In the genomic region with DNA sequence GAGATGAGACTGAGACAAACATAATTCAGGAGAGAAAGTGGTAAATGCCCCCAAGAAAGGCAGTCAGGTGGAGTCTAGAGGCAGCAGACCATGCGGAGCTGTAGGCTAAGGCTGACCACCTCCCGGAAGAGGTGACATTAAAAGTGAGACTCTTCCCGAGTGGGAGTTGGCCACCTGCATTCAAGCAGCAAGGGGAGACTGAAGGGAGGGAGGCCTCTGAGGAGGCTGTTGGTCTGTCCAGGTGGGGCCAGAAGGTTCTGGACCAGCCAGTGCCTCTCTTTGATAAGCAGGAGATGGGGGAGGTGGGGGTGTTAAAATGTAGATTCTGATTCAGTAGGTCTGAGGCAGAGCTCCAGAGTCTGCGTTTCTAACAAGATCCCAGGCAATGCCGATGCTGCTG, we compare ENCODE assay signal across 24 cellular contexts. TPM values are rescaled to one million over a fixed set of nuclear protein-coding genes. Genes with fewer than 3 reads are reported as not detected.
A peak's percentile ranks its signal among the peaks of the same experiment; 100 is the strongest.
DNase-seq lines count a peak whose midpoint lies in the region; ATAC-seq, FAIRE-seq and TF ChIP-seq lines count a peak whose summit lies in the region.
"Had no signal": no experiment of that assay in that cellular context is flagged by ENCODE, and none has a peak within 500 bp of the region (broad histone marks: within the 10 kb centered on the region; RNA-seq: fewer than 3 reads in every experiment).

No MANE protein-coding gene starts in this region.

- no peak overlapping the region for H3K4me3 Mint-ChIP-seq in activated CD4-positive, alpha-beta T cell treated with anti-CD3 and anti-CD28 coated beads, Interleukin-2, amount 10 ng/mL, durations not matched to agents 7 days and 5 days
- peak overlapping the region in 3 of 10 donors; percentile 1 to 63 (median 48) for H3K4me3 Mint-ChIP-seq in naive thymus-derived CD8-positive, alpha-beta T cell

- H3K9me3 Mint-ChIP-seq in activated CD4-positive, alpha-beta T cell treated with anti-CD3 and anti-CD28 coated beads, Interleukin-2, amount 10 ng/mL, durations not matched to agents 7 days and 5 days = no peaks in the 10 kb centered on the region
- no peaks in the 10 kb centered on the region for H3K9me3 Mint-ChIP-seq in activated naive CD4-positive, alpha-beta T cell treated with anti-CD3 and anti-CD28 coated beads, Interleukin-2, amount 50 U/mL, for 72 hours
- no peaks in the 10 kb centered on the region for H3K9me3 Mint-ChIP-seq in naive thymus-derived CD8-positive, alpha-beta T cell
- H3K9me3 Mint-ChIP-seq: IgD-negative memory B cell, type B pancreatic cell had no signal

- H3K27ac Mint-ChIP-seq in activated CD4-positive, alpha-beta T cell treated with anti-CD3 and anti-CD28 coated beads, Interleukin-2, amount 10 ng/mL, durations not matched to agents 7 days and 5 days = peak overlapping the region; percentile 60
- peak overlapping the region; percentile 93 to 98 for H3K27ac Mint-ChIP-seq in activated naive CD4-positive, alpha-beta T cell treated with anti-CD3 and anti-CD28 coated beads, Interleukin-2, amount 50 U/mL, for 72 hours
- peak overlapping the region; percentile 19 to 90 (median 77) for H3K27ac Mint-ChIP-seq in naive thymus-derived CD8-positive, alpha-beta T cell
- H3K27ac Mint-ChIP-seq: IgD-negative memory B cell, type B pancreatic cell had no signal

- no peak for ATAC-seq in activated naive CD4-positive, alpha-beta T cell treated with anti-CD3 and anti-CD28 coated beads, Interleukin-2, amount 50 U/mL, for 72 hours
- ATAC-seq in naive thymus-derived CD8-positive, alpha-beta T cell = no peak
- ATAC-seq in HG03135 (IDR thresholded peaks at IDR 0.05; ENCODE audit: unreplicated experiment) = no peak

- CTCF ChIA-PET in activated CD4-positive, alpha-beta T cell treated with anti-CD3 and anti-CD28 coated beads, Interleukin-2, amount 10 ng/mL, durations not matched to agents 7 days and 5 days (lab: Charles Lee) = interaction anchor here (1.1 kb wide), 1 partner anchor 14 kb away, joined by 4 read pairs; no protein-coding TSS in a partner anchor

- no peaks in the 10 kb centered on the region for H3K27me3 Mint-ChIP-seq in activated CD4-positive, alpha-beta T cell treated with anti-CD3 and anti-CD28 coated beads, Interleukin-2, amount 10 ng/mL, durations not matched to agents 7 days and 5 days
- H3K27me3 Mint-ChIP-seq in naive thymus-derived CD8-positive, alpha-beta T cell = no peaks in the 10 kb centered on the region

- peaks cover 81% of the 10 kb centered on the region for H3K36me3 Mint-ChIP-seq in activated CD4-positive, alpha-beta T cell treated with anti-CD3 and anti-CD28 coated beads, Interleukin-2, amount 10 ng/mL, durations not matched to agents 7 days and 5 days (ENCODE audit: low read depth)
- peaks cover 31 to 57% of the 10 kb centered on the region in 2 donors for H3K36me3 Mint-ChIP-seq in activated naive CD4-positive, alpha-beta T cell treated with anti-CD3 and anti-CD28 coated beads, Interleukin-2, amount 50 U/mL, for 72 hours
- H3K36me3 Mint-ChIP-seq in naive thymus-derived CD8-positive, alpha-beta T cell = peaks cover 0 to 69% (median 11%) of the 10 kb centered on the region in 3 donors
- H3K36me3 Mint-ChIP-seq: type B pancreatic cell had no signal

- TF ChIP-seq POLR2A in GM12891 (IDR thresholded peaks at IDR 0.05; ENCODE audit: low read depth, low read length) = no peak
- no peak for TF ChIP-seq POLR2A in H54 (IDR thresholded peaks at IDR 0.05; ENCODE audit: low read depth, low read length)

- no peak for DNase-seq in activated CD4-positive, alpha-beta T cell treated with anti-CD3 and anti-CD28 coated beads, Interleukin-2, amount 10 ng/mL, durations not matched to agents 7 days and 5 days
- no peak for DNase-seq in activated CD4-positive, alpha-beta T cell treated with anti-CD3 and anti-CD28 coated beads, Interleukin-2, amount 50 U/mL, for 4 hours
- DNase-seq in GM12891 (ENCODE audit: insufficient read length, low spot score) = no peak
- no peak for DNase-seq in activated naive CD4-positive, alpha-beta T cell treated with anti-CD3 and anti-CD28 coated beads, Interleukin-2, amount 50 U/mL, for 72 hours (ENCODE audit: low spot score in 2 of 2)
- no peak for DNase-seq in naive thymus-derived CD8-positive, alpha-beta T cell
- DNase-seq in NCI-H345 treated with DMSO at 0.1 percent for 48 hours (lab: John Stamatoyannopoulos, UW; ENCODE audit: unreplicated experiment) = no peak
- no peak for DNase-seq in H54 (ENCODE audit: insufficient read length, low spot score)
- DNase-seq: activated CD4-positive, alpha-beta T cell treated with anti-CD3 and anti-CD28 coated beads, Interleukin-2, amount 50 U/mL, for 1 hour; body of pancreas; C1 segment of cervical spinal cord; EL; heart left ventricle; left cardiac atrium; NCI-H1092; NCI-H187; NCI-H69; nucleus accumbens; SJCRH30; T-helper 1 cell had no signal

- FAIRE-seq in GM12891 (lab: Jason Lieb, UNC) = peak; percentile 75
- FAIRE-seq in H54 (lab: Jason Lieb, UNC) = no peak
- FAIRE-seq: A204.1 had no signal

- H3K4me1 Mint-ChIP-seq in activated CD4-positive, alpha-beta T cell treated with anti-CD3 and anti-CD28 coated beads, Interleukin-2, amount 10 ng/mL, durations not matched to agents 7 days and 5 days = peaks cover 81% of the 10 kb centered on the region
- H3K4me1 Mint-ChIP-seq in naive thymus-derived CD8-positive, alpha-beta T cell = peaks cover 39 to 86% (median 76%) of the 10 kb centered on the region in 4 donors

- POLR2A ChIA-PET in activated CD4-positive, alpha-beta T cell treated with anti-CD3 and anti-CD28 coated beads, Interleukin-2, amount 10 ng/mL, durations not matched to agents 7 days and 5 days (lab: Charles Lee) = no interaction called here
- POLR2A ChIA-PET in naive thymus-derived CD8-positive, alpha-beta T cell (lab: Charles Lee) = interaction anchor here (1.1 kb wide), 1 partner anchor 26 kb away, joined by 3 read pairs; no protein-coding TSS in a partner anchor

TF ChIP-seq in GM12891, 5 proteins besides CTCF, POLR2A, EP300 and RAD21:
- no peak for TF ChIP-seq POLR2AphosphoS5 (IDR thresholded peaks at IDR 0.05; ENCODE audit: low read depth, low read length)
- TF ChIP-seq SPI1 (IDR thresholded peaks at IDR 0.05; ENCODE audit: low read depth, low read length) = no peak

RNA-seq across cellular contexts. Expression of a gene that starts 37.5 kb away (rescaled TPM):
- total RNA-seq in activated CD4-positive, alpha-beta T cell treated with anti-CD3 and anti-CD28 coated beads, Interleukin-2, amount 10 ng/mL, durations not matched to agents 7 days and 5 days = 100 to 1,000 TPM; 368 to 402 TPM
- polyA plus RNA-seq in GM12891 (2012; ENCODE audit: low read depth, missing spikeins) = 5.0 TPM
- total RNA-seq in activated naive CD4-positive, alpha-beta T cell treated with anti-CD3 and anti-CD28 coated beads, Interleukin-2, amount 50 U/mL, for 72 hours = 100 to 1,000 TPM; 227 to 339 TPM
- 100 to 1,000 TPM; 384 to 405 TPM for total RNA-seq in naive thymus-derived CD8-positive, alpha-beta T cell
- polyA plus RNA-seq in naive thymus-derived CD8-positive, alpha-beta T cell = 100 to 1,000 TPM; 150 to 199 (median 153) TPM
- total RNA-seq: chondrocyte, SJCRH30 had no signal

RNA-seq across cellular contexts. Expression of a gene that starts 57.0 kb away (rescaled TPM):
- 1 to 10 TPM; 4.0 to 4.2 TPM for total RNA-seq in activated CD4-positive, alpha-beta T cell treated with anti-CD3 and anti-CD28 coated beads, Interleukin-2, amount 10 ng/mL, durations not matched to agents 7 days and 5 days
- polyA plus RNA-seq in GM12891 (2012; ENCODE audit: low read depth, missing spikeins) = 73.0 TPM
- total RNA-seq in activated naive CD4-positive, alpha-beta T cell treated with anti-CD3 and anti-CD28 coated beads, Interleukin-2, amount 50 U/mL, for 72 hours = 1 to 10 TPM; 5.9 to 9.0 TPM
- 10 to 100 TPM; 13.6 to 14.9 TPM for total RNA-seq in naive thymus-derived CD8-positive, alpha-beta T cell
- polyA plus RNA-seq in naive thymus-derived CD8-positive, alpha-beta T cell = 1 to 10 TPM in 2 of 3 donors, under 1 TPM in 1; 0.90 to 3.4 (median 1.0) TPM
